8 cellular contexts compared by ENCODE assay signal in genomic region chr6:110179406-110180227, GRCh38. TPM values are rescaled to one million over a fixed set of nuclear protein-coding genes. Genes with fewer than 3 reads are reported as not detected.
DNase-seq lines count a peak whose midpoint lies in the region; ATAC-seq, FAIRE-seq and TF ChIP-seq lines count a peak whose summit lies in the region.

Gene WASF1 (minus strand): TSS chr6:110179670. CDS start chr6:110127601, 52,069 bp downstream.

- H2AFZ ChIP-seq in ACC112 (ENCODE audit: low read length, unreplicated experiment): peak within 1 kb of the TSS; percentile 84

- TF ChIP-seq CTCF in WI38 (IDR thresholded peaks at IDR 0.05; ENCODE audit: low read depth, low read length): no peak
- TF ChIP-seq CTCF in cardiac fibroblast (IDR thresholded peaks at IDR 0.05; ENCODE audit: low read depth, low read length): no peak

- peak within 1 kb of the TSS; percentile 89 for H3K4me3 ChIP-seq in ACC112 (ENCODE audit: low read depth, low read length)
- peak within 1 kb of the TSS; percentile 99 for H3K4me3 ChIP-seq in WI38 (ENCODE audit: low read depth, low read length)
- H3K4me3 ChIP-seq in cardiac fibroblast (replicated peaks in 1 of 2; ENCODE audit: low read depth in 2 of 2, low read length in 2 of 2): peak within 1 kb of the TSS; percentile 86 to 94
- peak within 1 kb of the TSS; percentile 74 to 76 for H3K4me3 ChIP-seq in small intestine (ENCODE audit: low read depth in 1 of 2, low read length in 2 of 2)

- H3K27me3 ChIP-seq in ACC112 (ENCODE audit: insufficient read depth, low read length) (no peaks in the 10 kb centered on the region), small intestine (ENCODE audit: control insufficient read depth in 2 of 2, insufficient read depth in 2 of 2, low read length in 2 of 2) (no peaks in the 10 kb centered on the region)

- peaks cover 77% of the 10 kb centered on the region for H3K79me2 ChIP-seq in ACC112 (ENCODE audit: control insufficient read depth, insufficient read depth, low read length, unreplicated experiment)

- H3K27ac ChIP-seq in ACC112 (ENCODE audit: low read depth, low read length): peak within 1 kb of the TSS; percentile 82
- peak within 1 kb of the TSS in 1 of 2 donors; percentile 90 for H3K27ac ChIP-seq in small intestine (ENCODE audit: low read depth in 1 of 2, low read length in 1 of 2)

- H3K4me1 ChIP-seq in ACC112 (ENCODE audit: control insufficient read depth, insufficient read depth, low read length, unreplicated experiment) (peaks cover 42% of the 10 kb centered on the region), small intestine (ENCODE audit: control insufficient read depth in 2 of 2, insufficient read depth in 1 of 2, low read depth in 1 of 2, low read length in 1 of 2) (peaks cover 7 to 15% of the 10 kb centered on the region in 2 donors)

- DNase-seq in NCI-H2227 (lab: John Stamatoyannopoulos, UW; ENCODE audit: unreplicated experiment): peak; percentile 96
- DNase-seq in cardiac fibroblast (ENCODE audit: low read depth in 2 of 2): peak; percentile 98 to 99
- peak; percentile 93 for DNase-seq in iPS-NIHi7 (ENCODE audit: extremely low spot score)
- peak; percentile 96 for DNase-seq in small intestine

- no peaks in the 10 kb centered on the region for H3K9me3 ChIP-seq in small intestine (ENCODE audit: control insufficient read depth, low read depth)

- WGBS in small intestine, 3 donors: 0% methylated on average over 56 to 62 of the region's 62 CpGs

- ATAC-seq in GM18873 (IDR thresholded peaks at IDR 0.05; ENCODE audit: low FRiP score, unreplicated experiment): peak; percentile 90
- peak; percentile 93 for ATAC-seq in HG03159 (IDR thresholded peaks at IDR 0.05; ENCODE audit: unreplicated experiment)

- FAIRE-seq in small intestine (lab: Jason Lieb, UNC): peak; percentile 64

- H3K36me3 ChIP-seq in ACC112 (ENCODE audit: insufficient read depth, low read length) (no peaks in the 10 kb centered on the region), small intestine (ENCODE audit: control insufficient read depth in 2 of 2, insufficient read depth in 2 of 2, low read length in 2 of 2) (peaks cover 0 to 4% of the 10 kb centered on the region in 2 donors)

RNA-seq across cellular contexts. Expression of gene WASF1, which starts in this region (rescaled TPM):
- 1 to 10 TPM in 2 of 3 donors, under 1 TPM in 1; 0.89 to 4.7 (median 1.1) TPM for polyA plus RNA-seq in small intestine
